Comparison of ENCODE assay signal across 18 cellular contexts in the genomic region with DNA sequence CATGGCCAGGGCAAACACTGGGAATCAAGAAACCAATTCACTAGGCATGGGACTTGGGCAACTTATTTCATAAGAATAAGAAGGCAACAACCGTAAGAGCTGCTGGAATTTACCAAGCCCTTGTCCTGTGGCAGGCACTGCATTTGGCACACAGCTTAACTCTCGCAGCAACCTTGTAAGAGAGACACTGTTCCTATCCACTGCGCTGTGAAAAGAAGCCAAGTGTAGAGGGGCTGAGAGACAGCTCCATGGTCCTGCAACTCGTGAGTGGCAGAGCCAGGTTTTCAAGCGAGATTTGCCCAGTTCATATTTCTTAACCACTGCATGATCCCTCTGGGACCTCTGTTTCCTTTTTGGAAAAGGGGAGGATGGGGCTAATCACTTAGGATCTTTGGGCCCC.
DNase-seq lines count a peak whose midpoint lies in the region; ATAC-seq and TF ChIP-seq lines count a peak whose summit lies in the region.
"Had no signal": no experiment of that assay in that cellular context is flagged by ENCODE, and none has a peak within 500 bp of the region (broad histone marks: within the 10 kb centered on the region; RNA-seq: fewer than 3 reads in every experiment).

No MANE protein-coding gene starts in this region.

- ATAC-seq in heart right ventricle = peak in 6 of 8 donors; percentile 35 to 77 (median 64)
- ATAC-seq in activated CD8-positive, alpha-beta memory T cell treated with anti-CD3 and anti-CD28 coated beads, Interleukin-2, amount 10 ng/mL, durations not matched to agents 7 days and 5 days = no peak
- ATAC-seq: Panc1 had no signal

- no peak for DNase-seq in HFFc6
- peak; percentile 32 for DNase-seq in amniotic epithelial cell (ENCODE audit: low read depth)
- DNase-seq in heart right ventricle = peak in 1 of 2 donors; percentile 26
- no peak for DNase-seq in NCI-H1092 (lab: John Stamatoyannopoulos, UW)
- no peak for DNase-seq in activated CD8-positive, alpha-beta memory T cell treated with anti-CD3 and anti-CD28 coated beads, Interleukin-2, amount 10 ng/mL, durations not matched to agents 7 days and 5 days
- DNase-seq in NOMO-1 treated with DMSO at 0.1 percent for 48 hours (lab: John Stamatoyannopoulos, UW; ENCODE audit: unreplicated experiment) = no peak
- DNase-seq: activated CD4-positive, alpha-beta memory T cell treated with anti-CD3 and anti-CD28 coated beads for 36 hours; BE2C; DMS 273 treated with DMSO at 0.1 percent for 48 hours; endodermal cell; mesendoderm; NCI-H1092 treated with DMSO at 0.1 percent for 48 hours; NCI-H69; SW 1271 had no signal

- H3K27me3 ChIP-seq in heart right ventricle (peaks cover 0 to 3% (median 0%) of the 10 kb centered on the region in 7 donors), skeletal muscle satellite cell (ENCODE audit: control insufficient read depth, insufficient read depth, low read length) (no peaks in the 10 kb centered on the region)
- H3K27me3 ChIP-seq: BE2C had no signal

- H3K27me3 Mint-ChIP-seq in HFFc6 (ENCODE audit: insufficient read depth) = no peaks in the 10 kb centered on the region; the same call in 1 of the 2 replicates
- H3K27me3 Mint-ChIP-seq in activated CD8-positive, alpha-beta memory T cell treated with anti-CD3 and anti-CD28 coated beads, Interleukin-2, amount 10 ng/mL, durations not matched to agents 7 days and 5 days = no peaks in the 10 kb centered on the region
- H3K27me3 Mint-ChIP-seq: activated CD4-positive, alpha-beta memory T cell treated with anti-CD3 and anti-CD28 coated beads for 36 hours had no signal

- no peak for TF ChIP-seq CTCF in HFFc6 (IDR thresholded peaks at IDR 0.05)
- TF ChIP-seq CTCF in heart right ventricle (IDR thresholded peaks at IDR 0.05) = no peak

- peaks cover 0 to 41% (median 22%) of the 10 kb centered on the region in 9 donors for H3K4me1 ChIP-seq in heart right ventricle
- H3K4me1 ChIP-seq in skeletal muscle satellite cell (ENCODE audit: control insufficient read depth, insufficient read depth, low read length) = peaks cover 68% of the 10 kb centered on the region

- H3K27ac ChIP-seq in heart right ventricle = peak overlapping the region in 9 of 10 donors; percentile 4 to 77 (median 54)

- H3K4me1 Mint-ChIP-seq in HFFc6 (ENCODE audit: low read depth) = peaks cover 68% of the 10 kb centered on the region
- peaks cover 1% of the 10 kb centered on the region for H3K4me1 Mint-ChIP-seq in activated CD8-positive, alpha-beta memory T cell treated with anti-CD3 and anti-CD28 coated beads, Interleukin-2, amount 10 ng/mL, durations not matched to agents 7 days and 5 days
- H3K4me1 Mint-ChIP-seq: endodermal cell, IgD-negative memory B cell had no signal

- no peaks in the 10 kb centered on the region; the same call in 1 of the 2 replicates for H3K36me3 Mint-ChIP-seq in HFFc6 (ENCODE audit: low read depth)
- H3K36me3 Mint-ChIP-seq in activated CD8-positive, alpha-beta memory T cell treated with anti-CD3 and anti-CD28 coated beads, Interleukin-2, amount 10 ng/mL, durations not matched to agents 7 days and 5 days = no peaks in the 10 kb centered on the region
- H3K36me3 Mint-ChIP-seq: activated CD4-positive, alpha-beta memory T cell treated with anti-CD3 and anti-CD28 coated beads for 36 hours; IgD-negative memory B cell had no signal

- H3K9me3 ChIP-seq in heart right ventricle (peaks cover 0 to 6% (median 0%) of the 10 kb centered on the region in 11 donors), skeletal muscle satellite cell (replicated peaks; ENCODE audit: low read length) (no peaks in the 10 kb centered on the region)
- H3K9me3 ChIP-seq: BE2C had no signal

- intact Hi-C loops in heart right ventricle (cut with DNase I) = loop anchor here in 1 of 10 donors (5.0 kb wide), 2 partner anchors 40 to 115 kb away; no protein-coding TSS in a partner anchor

- H3K4me2 ChIP-seq in skeletal muscle satellite cell (ENCODE audit: low read length) = peak overlapping the region; percentile 54

- H3K36me3 ChIP-seq in heart right ventricle (no peaks in the 10 kb centered on the region), skeletal muscle satellite cell (ENCODE audit: insufficient read depth, low read length) (no peaks in the 10 kb centered on the region)
- H3K36me3 ChIP-seq: BE2C had no signal

- peak overlapping the region; percentile 13; the same call in 1 of the 2 replicates for H3K4me3 Mint-ChIP-seq in HFFc6
- no peak overlapping the region for H3K4me3 Mint-ChIP-seq in activated CD8-positive, alpha-beta memory T cell treated with anti-CD3 and anti-CD28 coated beads, Interleukin-2, amount 10 ng/mL, durations not matched to agents 7 days and 5 days
- H3K4me3 Mint-ChIP-seq: activated CD4-positive, alpha-beta memory T cell treated with anti-CD3 and anti-CD28 coated beads for 36 hours; activated T-helper 1 cell treated with anti-CD3 and anti-CD28 coated beads, Interleukin-12 subunit alpha, Interleukin-12 subunit beta, Interleukin-2, Interleukin-4 antibody, amounts not matched to agents 30 ng/mL and 10 ng/mL and 1 ng/mL, durations not matched to agents 14 hours and 24 hours and 36 hours; endodermal cell; IgD-negative memory B cell had no signal

- no peaks in the 10 kb centered on the region for H3K9me3 Mint-ChIP-seq in HFFc6
- H3K9me3 Mint-ChIP-seq in activated CD8-positive, alpha-beta memory T cell treated with anti-CD3 and anti-CD28 coated beads, Interleukin-2, amount 10 ng/mL, durations not matched to agents 7 days and 5 days (ENCODE audit: low read depth) = no peaks in the 10 kb centered on the region
- H3K9me3 Mint-ChIP-seq: activated CD4-positive, alpha-beta memory T cell treated with anti-CD3 and anti-CD28 coated beads for 36 hours; activated T-helper 1 cell treated with anti-CD3 and anti-CD28 coated beads, Interleukin-12 subunit alpha, Interleukin-12 subunit beta, Interleukin-2, Interleukin-4 antibody, amounts not matched to agents 30 ng/mL and 10 ng/mL and 1 ng/mL, durations not matched to agents 14 hours and 24 hours and 36 hours; endodermal cell had no signal

- H3K27ac Mint-ChIP-seq in HFFc6 = peak overlapping the region; percentile 100
- no peak overlapping the region for H3K27ac Mint-ChIP-seq in activated CD8-positive, alpha-beta memory T cell treated with anti-CD3 and anti-CD28 coated beads, Interleukin-2, amount 10 ng/mL, durations not matched to agents 7 days and 5 days
- H3K27ac Mint-ChIP-seq: activated CD4-positive, alpha-beta memory T cell treated with anti-CD3 and anti-CD28 coated beads for 36 hours; activated T-helper 1 cell treated with anti-CD3 and anti-CD28 coated beads, Interleukin-12 subunit alpha, Interleukin-12 subunit beta, Interleukin-2, Interleukin-4 antibody, amounts not matched to agents 30 ng/mL and 10 ng/mL and 1 ng/mL, durations not matched to agents 14 hours and 24 hours and 36 hours; endodermal cell; IgD-negative memory B cell had no signal

- CTCF ChIA-PET in activated CD8-positive, alpha-beta memory T cell treated with anti-CD3 and anti-CD28 coated beads, Interleukin-2, amount 10 ng/mL, durations not matched to agents 7 days and 5 days (lab: Charles Lee) = no interaction called here

- H3K9ac ChIP-seq in skeletal muscle satellite cell (ENCODE audit: low read depth, low read length) = peak overlapping the region; percentile 81

- H3K4me3 ChIP-seq in heart right ventricle = no peak overlapping the region
- H3K4me3 ChIP-seq in skeletal muscle satellite cell (ENCODE audit: low read length) = peak overlapping the region; percentile 14

- 27 to 39% methylated on average over 5 of the region's 5 CpGs for WGBS in heart right ventricle, 2 donors
